Comparison of ENCODE assay signal across 19 cellular contexts in the genomic region with DNA sequence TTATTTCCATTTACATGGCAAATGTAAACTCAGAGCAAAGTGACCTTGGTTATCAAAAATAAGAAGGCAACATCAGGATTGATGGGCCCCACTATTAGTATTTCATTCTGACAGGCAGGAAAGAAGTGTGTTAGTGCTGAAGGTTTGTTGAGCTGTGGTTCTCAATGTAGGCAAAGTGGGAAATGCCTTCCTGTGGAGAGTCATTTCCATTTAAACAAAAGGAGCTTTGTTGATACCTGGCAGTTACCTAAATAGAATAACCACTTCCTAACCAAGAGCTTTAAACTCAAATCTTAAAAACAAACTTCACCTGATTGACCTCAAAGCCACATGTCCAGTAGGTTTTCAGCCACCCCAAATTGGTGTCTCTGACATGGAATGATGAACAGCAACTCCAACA.
"Had no signal": no experiment of that assay in that cellular context is flagged by ENCODE, and none has a peak within 500 bp of the region (broad histone marks: within the 10 kb centered on the region; RNA-seq: fewer than 3 reads in every experiment).

No MANE protein-coding gene starts in this region.

- DNase-seq: activated CD4-positive, alpha-beta T cell treated with anti-CD3 and anti-CD28 coated beads, Interleukin-2, amount 10 ng/mL, durations not matched to agents 7 days and 5 days; activated CD8-positive, alpha-beta T cell treated with anti-CD3 and anti-CD28 coated beads, Interleukin-2, amount 10 ng/mL, durations not matched to agents 7 days and 5 days; activated gamma-delta T cell; activated naive CD4-positive, alpha-beta T cell treated with anti-CD3 and anti-CD28 coated beads, Interleukin-2, amount 50 U/mL, for 16 hours; activated naive CD8-positive, alpha-beta T cell treated with anti-CD3 and anti-CD28 coated beads, Interleukin-2, amount 50 U/mL, for 24 hours; body of pancreas; heart left ventricle; kidney glomerular epithelial cell; pancreas; psoas muscle; spleen; stimulated activated CD4-positive, alpha-beta T cell treated with anti-CD3 and anti-CD28 coated beads, Interleukin-4, amount 100 ng/mL, for 1 hour; stimulated activated naive CD4-positive, alpha-beta T cell treated with Interleukin-2 at 50 U/mL for 16 hours; T-helper 17 cell; upper lobe of left lung had no signal

- H3K27me3 Mint-ChIP-seq: activated CD4-positive, alpha-beta T cell treated with anti-CD3 and anti-CD28 coated beads, Interleukin-2, amount 10 ng/mL, durations not matched to agents 7 days and 5 days; activated naive CD8-positive, alpha-beta T cell treated with anti-CD3 and anti-CD28 coated beads, Interleukin-2, amount 50 U/mL, for 24 hours; T-helper 17 cell had no signal

- H3K4me3 Mint-ChIP-seq: activated CD4-positive, alpha-beta T cell treated with anti-CD3 and anti-CD28 coated beads, Interleukin-2, amount 10 ng/mL, durations not matched to agents 7 days and 5 days; activated CD8-positive, alpha-beta T cell treated with anti-CD3 and anti-CD28 coated beads, Interleukin-2, amount 10 ng/mL, durations not matched to agents 7 days and 5 days; activated naive CD8-positive, alpha-beta T cell treated with anti-CD3 and anti-CD28 coated beads, Interleukin-2, amount 50 U/mL, for 24 hours; activated T-helper 1 cell treated with anti-CD3 and anti-CD28 coated beads, Interleukin-12 subunit alpha, Interleukin-12 subunit beta, Interleukin-2, Interleukin-4 antibody, amounts not matched to agents 30 ng/mL and 10 ng/mL and 1 ng/mL, durations not matched to agents 14 hours and 24 hours and 36 hours; memory B cell; nephron; T-helper 17 cell had no signal

- H3K36me3 ChIP-seq: heart left ventricle, pancreas, right atrium auricular region, spleen, upper lobe of left lung had no signal

- H3K27ac Mint-ChIP-seq: activated CD4-positive, alpha-beta T cell treated with anti-CD3 and anti-CD28 coated beads, Interleukin-2, amount 10 ng/mL, durations not matched to agents 7 days and 5 days; activated CD8-positive, alpha-beta T cell treated with anti-CD3 and anti-CD28 coated beads, Interleukin-2, amount 10 ng/mL, durations not matched to agents 7 days and 5 days; activated naive CD8-positive, alpha-beta T cell treated with anti-CD3 and anti-CD28 coated beads, Interleukin-2, amount 50 U/mL, for 24 hours; activated T-helper 1 cell treated with anti-CD3 and anti-CD28 coated beads, Interleukin-12 subunit alpha, Interleukin-12 subunit beta, Interleukin-2, Interleukin-4 antibody, amounts not matched to agents 30 ng/mL and 10 ng/mL and 1 ng/mL, durations not matched to agents 14 hours and 24 hours and 36 hours; memory B cell; nephron; T-helper 17 cell had no signal

- H3K4me1 Mint-ChIP-seq: activated CD4-positive, alpha-beta T cell treated with anti-CD3 and anti-CD28 coated beads, Interleukin-2, amount 10 ng/mL, durations not matched to agents 7 days and 5 days; activated naive CD8-positive, alpha-beta T cell treated with anti-CD3 and anti-CD28 coated beads, Interleukin-2, amount 50 U/mL, for 24 hours; memory B cell; nephron; T-helper 17 cell had no signal

- ATAC-seq: activated CD8-positive, alpha-beta T cell treated with anti-CD3 and anti-CD28 coated beads, Interleukin-2, amount 10 ng/mL, durations not matched to agents 7 days and 5 days; activated naive CD8-positive, alpha-beta T cell treated with anti-CD3 and anti-CD28 coated beads, Interleukin-2, amount 50 U/mL, for 24 hours; body of pancreas; heart left ventricle; psoas muscle; T-helper 17 cell had no signal

- H3K4me1 ChIP-seq: body of pancreas, heart left ventricle, pancreas, psoas muscle, right atrium auricular region, spleen, upper lobe of left lung had no signal

- H3K27ac ChIP-seq: body of pancreas, heart left ventricle, pancreas, psoas muscle, right atrium auricular region, spleen, upper lobe of left lung had no signal

- H3K4me3 ChIP-seq: body of pancreas, heart left ventricle, pancreas, psoas muscle, right atrium auricular region, spleen, upper lobe of left lung had no signal

- H3K9me3 Mint-ChIP-seq: activated CD4-positive, alpha-beta T cell treated with anti-CD3 and anti-CD28 coated beads, Interleukin-2, amount 10 ng/mL, durations not matched to agents 7 days and 5 days; activated naive CD8-positive, alpha-beta T cell treated with anti-CD3 and anti-CD28 coated beads, Interleukin-2, amount 50 U/mL, for 24 hours; memory B cell had no signal

- H3K27me3 ChIP-seq: body of pancreas, heart left ventricle, pancreas, right atrium auricular region, upper lobe of left lung had no signal

- H3K9me3 ChIP-seq: body of pancreas, heart left ventricle, pancreas, psoas muscle, right atrium auricular region, upper lobe of left lung had no signal
